8 cellular contexts compared by ENCODE assay signal in the genomic region with DNA sequence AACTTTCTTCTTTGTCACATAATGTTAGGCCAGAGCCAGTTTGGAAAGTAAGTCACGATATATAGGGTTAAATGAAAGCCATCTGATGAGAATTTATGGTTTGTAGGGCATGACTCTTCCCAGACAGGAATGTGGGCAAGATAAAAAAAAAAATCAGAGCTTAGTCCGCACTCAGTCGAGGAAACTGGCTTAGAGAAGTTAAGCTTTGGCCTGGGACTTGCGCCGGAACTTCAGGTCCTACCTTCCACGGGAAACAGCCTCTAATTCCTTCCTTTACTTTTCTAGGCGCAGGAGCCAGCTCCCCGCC. TPM values are rescaled to one million over a fixed set of nuclear protein-coding genes. Genes with fewer than 3 reads are reported as not detected.
DNase-seq lines count a peak whose midpoint lies in the region; ATAC-seq and TF ChIP-seq lines count a peak whose summit lies in the region.

No MANE protein-coding gene starts in this region.

- peak overlapping the region; percentile 87 for H3K4me2 ChIP-seq in MM.1S (ENCODE audit: low read depth, low read length)

- no peak for DNase-seq in BJ (ENCODE audit: low read depth)
- DNase-seq in MM.1S: no peak
- DNase-seq in stimulated activated CD4-positive, alpha-beta T cell treated with anti-CD3 and anti-CD28 coated beads, Interleukin-1b, Interleukin-23, amount 100 ng/mL, for 48 hours: no peak
- no peak for DNase-seq in NCI-H446 treated with DMSO at 0.1 percent for 48 hours (lab: John Stamatoyannopoulos, UW)

- no peaks in the 10 kb centered on the region for H3K9me2 ChIP-seq in MM.1S (replicated peaks; ENCODE audit: insufficient read depth, low read length)

- H3K27me3 ChIP-seq in BJ (ENCODE audit: control insufficient read depth, insufficient read depth, low read length) (no peaks in the 10 kb centered on the region), MM.1S (replicated peaks; ENCODE audit: insufficient read depth, low read length) (no peaks in the 10 kb centered on the region), ectodermal cell (ENCODE audit: control insufficient read depth, insufficient read depth, low read length, poor library complexity, severe bottlenecking) (no peaks in the 10 kb centered on the region)

- WGBS in ectodermal cell, 2 experiments: 1 to 2% methylated on average over 8 of the region's 8 CpGs

- peaks cover 12% of the 10 kb centered on the region for H3K36me3 Mint-ChIP-seq in nephron (ENCODE audit: low read depth)

- H3K4me1 ChIP-seq in MM.1S (ENCODE audit: low read length): peaks cover 11% of the 10 kb centered on the region
- H3K4me1 ChIP-seq in ectodermal cell (ENCODE audit: control insufficient read depth, insufficient read depth, low read length): no peaks in the 10 kb centered on the region

- TF ChIP-seq CTCF in BJ (IDR thresholded peaks at IDR 0.05; ENCODE audit: insufficient read depth, low read depth, low read length) (no peak), MM.1S (IDR thresholded peaks at IDR 0.05; ENCODE audit: low read length) (no peak), nephron (IDR thresholded peaks at IDR 0.05; ENCODE audit: unreplicated experiment in 3 of 3) (no peak)

- no peaks in the 10 kb centered on the region for H3K36me3 ChIP-seq in BJ (ENCODE audit: control insufficient read depth, insufficient read depth, low read length)
- H3K36me3 ChIP-seq in MM.1S (replicated peaks; ENCODE audit: insufficient read depth, low read length): no peaks in the 10 kb centered on the region
- H3K36me3 ChIP-seq in ectodermal cell (ENCODE audit: control insufficient read depth, insufficient read depth, low read length): peaks cover 7% of the 10 kb centered on the region

- no peaks in the 10 kb centered on the region for H3F3A ChIP-seq in MM.1S (ENCODE audit: insufficient read depth, low read length)

- peak overlapping the region; percentile 91 to 98 (median 93) for H3K4me3 Mint-ChIP-seq in nephron

- CTCF ChIA-PET in BJ (lab: Yijun Ruan, JAX): no interaction called here

- H3K9me3 ChIP-seq in MM.1S (replicated peaks; ENCODE audit: insufficient read depth, low read length): no peaks in the 10 kb centered on the region
- H3K9me3 ChIP-seq in ectodermal cell (ENCODE audit: control insufficient read depth, low read length): no peaks in the 10 kb centered on the region

- peak overlapping the region; percentile 92 for H3K9ac ChIP-seq in MM.1S (ENCODE audit: low read length)

- H2AFZ ChIP-seq in MM.1S (ENCODE audit: low read length): peak overlapping the region; percentile 91

- peak overlapping the region; percentile 98 for H3K4me3 ChIP-seq in BJ (ENCODE audit: low read depth, low read length)
- H3K4me3 ChIP-seq in MM.1S (ENCODE audit: low read length): peak overlapping the region; percentile 99
- H3K4me3 ChIP-seq in ectodermal cell (ENCODE audit: insufficient read depth, low read depth, low read length): peak overlapping the region; percentile 89

- H3K27ac ChIP-seq in MM.1S (ENCODE audit: low read length): peak overlapping the region; percentile 87
- no peak overlapping the region for H3K27ac ChIP-seq in ectodermal cell (ENCODE audit: insufficient read depth, low read depth, low read length, poor library complexity, severe bottlenecking)

- no peaks in the 10 kb centered on the region for H3K27me3 Mint-ChIP-seq in nephron (ENCODE audit: low read depth)

- H3K9me3 Mint-ChIP-seq in nephron: no peaks in the 10 kb centered on the region

- ATAC-seq in HG02588 (IDR thresholded peaks at IDR 0.05; ENCODE audit: unreplicated experiment): no peak
- no peak for ATAC-seq in activated CD4-positive, CD25-positive, alpha-beta regulatory T cell treated with anti-CD3 and anti-CD28 coated beads, Interleukin-2, amount 50 U/mL, for 24 hours

- POLR2A ChIA-PET in BJ (lab: Charles Lee): interaction anchor here (0.6 to 0.8 kb wide), 2 partner anchors 22 to 361 kb away, joined by 3 to 4 read pairs; no protein-coding TSS in a partner anchor

- peak overlapping the region; percentile 88 to 97 (median 96) for H3K27ac Mint-ChIP-seq in nephron

- peaks cover 90% of the 10 kb centered on the region for H3K79me2 ChIP-seq in MM.1S (ENCODE audit: low read length)

- H4K20me1 ChIP-seq in MM.1S (ENCODE audit: insufficient read depth, low read length): peaks cover 15% of the 10 kb centered on the region; the same call in 1 of the 2 replicates

- peaks cover 32% of the 10 kb centered on the region for H3K4me1 Mint-ChIP-seq in nephron

RNA-seq across cellular contexts. Expression of a gene that starts 0.5 kb away (rescaled TPM):
- 12.3 and 13.7 TPM in 2 replicates for polyA plus RNA-seq in BJ (2011; rRNA removed)
- 8.6 and 11.7 TPM in 2 replicates for polyA minus RNA-seq in BJ (2011; rRNA and poly(A)+ RNA removed)
- polyA plus RNA-seq in ectodermal cell (2013, experiment 1 of 4): 26.7 TPM
- polyA plus RNA-seq in ectodermal cell (2013, experiment 2 of 4): 26.1 TPM
- polyA plus RNA-seq in ectodermal cell (2013, experiment 3 of 4): 17.2 TPM
- 21.2 TPM for polyA plus RNA-seq in ectodermal cell (2013, experiment 4 of 4)

RNA-seq across cellular contexts. Expression of a gene that starts 1.0 kb away (rescaled TPM):
- polyA plus RNA-seq in BJ (2011; rRNA removed): 2.8 and 4.9 TPM in 2 replicates
- 5.2 and 7.2 TPM in 2 replicates for polyA minus RNA-seq in BJ (2011; rRNA and poly(A)+ RNA removed)
- 31.5 TPM for polyA plus RNA-seq in ectodermal cell (2013, experiment 1 of 4)
- 41.6 TPM for polyA plus RNA-seq in ectodermal cell (2013, experiment 2 of 4)
- polyA plus RNA-seq in ectodermal cell (2013, experiment 3 of 4): 25.8 TPM
- polyA plus RNA-seq in ectodermal cell (2013, experiment 4 of 4): 28.9 TPM
